In the genomic region with DNA sequence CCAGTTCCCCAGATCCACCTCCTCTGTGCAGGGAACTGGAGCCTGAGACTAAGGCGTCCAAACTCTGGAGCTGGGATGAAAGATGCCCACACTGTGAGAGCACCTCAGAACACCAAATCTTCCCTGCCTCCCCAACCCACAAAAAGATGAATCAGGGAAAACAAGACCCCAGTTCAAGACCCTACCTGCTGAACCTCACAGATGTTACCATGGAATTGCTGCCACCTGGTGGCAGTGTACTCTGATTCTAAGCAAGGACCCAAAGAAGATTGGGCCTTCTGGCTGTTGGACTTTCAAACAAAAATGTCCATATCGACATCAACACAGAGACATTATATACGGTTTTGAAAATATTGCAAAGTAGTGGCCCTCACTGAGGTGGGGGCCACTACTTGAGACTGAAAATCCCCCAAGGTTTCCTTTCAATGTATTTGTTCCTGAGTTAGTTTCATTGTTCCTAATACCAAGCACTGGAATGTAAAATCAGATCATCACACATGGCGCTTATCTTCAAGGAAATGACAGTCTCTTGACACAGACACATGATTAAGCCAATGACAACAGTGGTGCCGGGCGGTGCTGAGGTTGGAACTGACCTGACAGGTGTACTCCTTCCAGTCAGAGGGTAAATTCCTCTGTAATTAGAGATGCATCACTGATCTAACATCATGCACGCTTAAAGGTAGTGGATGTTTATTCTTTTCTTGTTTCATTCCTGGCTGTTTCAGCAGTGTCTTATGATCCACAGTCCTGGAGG, we compare ENCODE assay signal across 1 cellular context.
TF ChIP-seq lines count a peak whose summit lies in the region.

No MANE protein-coding gene starts in this region.

TF ChIP-seq in K562, 482 proteins besides CTCF, POLR2A, EP300 and RAD21 (continued from another document):
- TF ChIP-seq, protein P1, sequence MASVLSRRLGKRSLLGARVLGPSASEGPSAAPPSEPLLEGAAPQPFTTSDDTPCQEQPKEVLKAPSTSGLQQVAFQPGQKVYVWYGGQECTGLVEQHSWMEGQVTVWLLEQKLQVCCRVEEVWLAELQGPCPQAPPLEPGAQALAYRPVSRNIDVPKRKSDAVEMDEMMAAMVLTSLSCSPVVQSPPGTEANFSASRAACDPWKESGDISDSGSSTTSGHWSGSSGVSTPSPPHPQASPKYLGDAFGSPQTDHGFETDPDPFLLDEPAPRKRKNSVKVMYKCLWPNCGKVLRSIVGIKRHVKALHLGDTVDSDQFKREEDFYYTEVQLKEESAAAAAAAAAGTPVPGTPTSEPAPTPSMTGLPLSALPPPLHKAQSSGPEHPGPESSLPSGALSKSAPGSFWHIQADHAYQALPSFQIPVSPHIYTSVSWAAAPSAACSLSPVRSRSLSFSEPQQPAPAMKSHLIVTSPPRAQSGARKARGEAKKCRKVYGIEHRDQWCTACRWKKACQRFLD (CRISPR knock-in tag; IDR thresholded peaks at IDR 0.05) = no peak
- TF ChIP-seq MED1 (CRISPR knock-in tag; IDR thresholded peaks at IDR 0.05; ENCODE audit: borderline replicate concordance) = no peak
- no peak for TF ChIP-seq DMBX1 (CRISPR knock-in tag; IDR thresholded peaks at IDR 0.05; ENCODE audit: borderline replicate concordance)
- no peak for TF ChIP-seq ZNF143 (CRISPR knock-in tag; IDR thresholded peaks at IDR 0.05)
- TF ChIP-seq SMC3 (conservative IDR thresholded peaks at IDR 0.05; ENCODE audit: insufficient read depth, low read depth, low read length) = peak; percentile 34; the same call in 1 of the 2 replicates
- no peak for TF ChIP-seq ZNF507 (tag; conservative IDR thresholded peaks at IDR 0.05)
- TF ChIP-seq MCM7 (IDR thresholded peaks at IDR 0.05) = no peak
